Comparison of ENCODE assay signal across 21 cellular contexts in the genomic region with DNA sequence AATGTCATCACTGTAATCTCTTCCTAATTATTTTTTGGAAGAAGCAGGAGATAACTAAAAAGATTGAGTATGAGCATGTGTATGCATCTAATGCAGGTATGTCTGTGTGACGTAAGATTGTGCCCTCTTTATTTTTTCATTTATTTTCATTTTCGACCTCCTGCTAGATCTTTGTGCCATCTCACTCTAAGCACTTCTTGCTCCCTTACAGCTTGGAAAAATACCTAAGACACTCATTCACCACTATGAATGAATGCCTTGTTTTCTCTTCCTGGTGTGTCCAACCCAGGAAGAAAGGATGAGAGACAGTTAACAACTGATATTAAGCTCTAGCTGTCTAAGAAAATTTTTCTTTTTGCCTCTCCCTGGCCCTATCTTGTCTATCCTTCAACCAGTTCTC.
DNase-seq lines count a peak whose midpoint lies in the region; ATAC-seq, FAIRE-seq and TF ChIP-seq lines count a peak whose summit lies in the region.
"Had no signal": no experiment of that assay in that cellular context is flagged by ENCODE, and none has a peak within 500 bp of the region (broad histone marks: within the 10 kb centered on the region; RNA-seq: fewer than 3 reads in every experiment).

No MANE protein-coding gene starts in this region.

- CTCF ChIA-PET in A549 (lab: Yijun Ruan, JAX) (no interaction called here), HEK293 (lab: Yijun Ruan, JAX) (interaction anchor here (0.5 kb wide), 1 partner anchor 251 kb away, joined by 3 read pairs; no protein-coding TSS in a partner anchor), Panc1 (lab: Charles Lee) (no interaction called here)

- H3K4me3 ChIP-seq in A549 = no peak overlapping the region
- no peak overlapping the region for H3K4me3 ChIP-seq in HEK293 (ENCODE audit: low read depth, low read length)
- peak overlapping the region in 1 of 2 experiments; percentile 31; a peak in 1 of 4 replicates for H3K4me3 ChIP-seq in Panc1 (ENCODE audit: low read depth in 2 of 2, low read length in 2 of 2)
- H3K4me3 ChIP-seq: GM23248, MG63 had no signal

- no peak for TF ChIP-seq POLR2A in A549 (IDR thresholded peaks at IDR 0.05; ENCODE audit: low read length)

- no peaks in the 10 kb centered on the region for H3K9me3 ChIP-seq in A549
- no peaks in the 10 kb centered on the region for H3K9me3 ChIP-seq in HEK293 (ENCODE audit: control insufficient read depth, insufficient read depth, low read depth, low read length)
- H3K9me3 ChIP-seq in Panc1 (ENCODE audit: control insufficient read depth, insufficient read depth, low read depth, low read length) = no peaks in the 10 kb centered on the region
- H3K9me3 ChIP-seq: MG63 had no signal

- ATAC-seq in A549 = no peak
- no peak for ATAC-seq in Panc1
- ATAC-seq in GM19455 (IDR thresholded peaks at IDR 0.05; ENCODE audit: unreplicated experiment) = no peak

- peaks cover 50% of the 10 kb centered on the region for H3K4me1 ChIP-seq in A549
- peaks cover 9% of the 10 kb centered on the region; the same call in 1 of the 2 replicates for H3K4me1 ChIP-seq in HEK293 (ENCODE audit: control insufficient read depth, insufficient read depth, low read length)
- H3K4me1 ChIP-seq in Panc1 (ENCODE audit: control insufficient read depth, insufficient read depth, low read length) = peaks cover 72% of the 10 kb centered on the region

- no peak for TF ChIP-seq CTCF in A549 (IDR thresholded peaks at IDR 0.05)
- TF ChIP-seq CTCF in HEK293 (tag by site-specific recombination; IDR thresholded peaks at IDR 0.05) = no peak
- no peak for TF ChIP-seq CTCF in Panc1 (IDR thresholded peaks at IDR 0.05)

- POLR2A ChIA-PET in A549 (lab: Yijun Ruan, JAX) = interaction anchor here (0.7 kb wide), 1 partner anchor 100 kb away, joined by 5 read pairs; no protein-coding TSS in a partner anchor
- POLR2A ChIA-PET in HEK293 (lab: Yijun Ruan, JAX) = no interaction called here
- POLR2A ChIA-PET in Panc1 (lab: Charles Lee) = interaction anchor here (0.5 to 0.7 kb wide), 2 partner anchors 58 to 130 kb away, joined by 4 to 7 read pairs; no protein-coding TSS in a partner anchor

- no peaks in the 10 kb centered on the region for H3K27me3 ChIP-seq in Panc1 (ENCODE audit: control insufficient read depth, insufficient read depth, low read length)
- H3K27me3 ChIP-seq: MG63 had no signal

- peak; percentile 77 for FAIRE-seq in A549 (lab: Jason Lieb, UNC)

- intact Hi-C loops in Panc1 (cut with micrococcal nuclease; ENCODE audit: unreplicated experiment) = loop anchor here (5.0 kb wide), 2 partner anchors 119 to 154 kb away; no protein-coding TSS in a partner anchor

- in situ Hi-C loops in Panc1 (cut with HindIII; ENCODE audit: low pct_unique_long_range_greater_than_20kb, low sequenced_read_pairs) = no loop called here

- TF ChIP-seq EP300 in A549 (IDR thresholded peaks at IDR 0.05) = no peak

- no peak for TF ChIP-seq RAD21 in A549 (conservative IDR thresholded peaks at IDR 0.05 in 1 of 2, IDR thresholded peaks at IDR 0.05 in 1 of 2)

- no TSS peak for BruUV-seq in Panc1 (replicated peaks; lab: Mats Ljungman, UMichigan)

- H3K36me3 ChIP-seq in HEK293 (ENCODE audit: control insufficient read depth in 2 of 2, insufficient read depth in 1 of 2, low read length in 2 of 2) (no peaks in the 10 kb centered on the region), Panc1 (ENCODE audit: control insufficient read depth, insufficient read depth, low read length) (no peaks in the 10 kb centered on the region)
- H3K36me3 ChIP-seq: MG63 had no signal

- peak in 1 of 2 experiments; percentile 22 for DNase-seq in A549 (ENCODE audit: low read depth in 1 of 2, low spot score in 1 of 2)
- DNase-seq in Panc1 (ENCODE audit: low read depth, low spot score) = no peak
- DNase-seq in kidney tubule cell (ENCODE audit: low spot score) = peak; percentile 9
- DNase-seq in NCI-H748 (lab: John Stamatoyannopoulos, UW; ENCODE audit: unreplicated experiment) = no peak
- DNase-seq in SW 1271 (lab: John Stamatoyannopoulos, UW) = no peak
- DNase-seq in retina = no peak
- DNase-seq: ACHN; C1 segment of cervical spinal cord; CD8-positive, alpha-beta memory T cell; DMS79; GM23248; MG63; NCI-H1092; NCI-H1436 treated with DMSO at 0.1 percent for 48 hours; NCI-H2029 treated with DMSO at 0.1 percent for 48 hours; NCI-H2171 treated with DMSO at 0.1 percent for 48 hours; NCI-H510A; NCI-H774 had no signal

- H3K4me2 ChIP-seq in A549 = peak overlapping the region; percentile 57
- H3K4me2 ChIP-seq: KMS-11 had no signal

- WGBS in A549 (ENCODE audit: missing lambda C conversion rate) = 55% methylated on average over 2 of the region's 2 CpGs

- H3K27ac ChIP-seq in A549 (peak overlapping the region; percentile 42 to 77; a peak in 5 of 6 replicates), HEK293 (ENCODE audit: extremely low read depth, low read depth, low read length) (no peak overlapping the region), Panc1 (ENCODE audit: low read length) (peak overlapping the region; percentile 99)
- H3K27ac ChIP-seq: GM23248, KMS-11 had no signal

TF ChIP-seq in A549, 52 proteins besides CTCF, POLR2A, EP300 and RAD21:
- TF ChIP-seq, protein P1, sequence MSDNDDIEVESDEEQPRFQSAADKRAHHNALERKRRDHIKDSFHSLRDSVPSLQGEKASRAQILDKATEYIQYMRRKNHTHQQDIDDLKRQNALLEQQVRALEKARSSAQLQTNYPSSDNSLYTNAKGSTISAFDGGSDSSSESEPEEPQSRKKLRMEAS (IDR thresholded peaks at IDR 0.05) = 0 out of 2 replicates have a peak, but pooled peaks have one; percentile 14
- TF ChIP-seq CEBPB (IDR thresholded peaks at IDR 0.05) (0 out of 4 replicates have a peak, but pooled peaks of 1 of the 2 experiments have one; percentile 10), KDM5A (IDR thresholded peaks at IDR 0.05) (no peak)

TF ChIP-seq in HEK293, 187 proteins besides CTCF, POLR2A, EP300 and RAD21:
- 0 out of 2 replicates have a peak, but pooled peaks have one; percentile 35 for TF ChIP-seq PRDM1 (tag by site-specific recombination; IDR thresholded peaks at IDR 0.05)
- TF ChIP-seq ZNF600 (tag by site-specific recombination; IDR thresholded peaks at IDR 0.05) = no peak
